Comparison of ENCODE assay signal across 17 cellular contexts in the genomic region with DNA sequence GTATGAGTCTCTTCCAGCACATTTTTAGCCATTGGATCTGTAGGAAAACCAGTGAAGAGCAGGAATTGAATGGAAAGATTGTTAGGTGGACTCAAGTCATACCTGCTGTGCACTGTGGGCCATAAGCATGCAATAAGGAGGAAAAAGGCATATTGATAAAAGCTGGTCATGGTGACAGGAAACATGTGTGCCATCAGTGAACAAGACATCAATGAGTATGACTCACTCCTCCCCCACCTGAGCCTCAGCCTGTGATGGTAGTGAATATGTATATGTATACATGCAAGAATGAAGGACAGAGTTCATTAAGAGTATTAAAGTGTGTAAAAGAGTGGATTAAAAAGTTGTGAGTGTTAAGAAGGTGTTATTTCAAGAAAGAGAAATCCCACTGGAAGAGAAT.
DNase-seq lines count a peak whose midpoint lies in the region; ATAC-seq, FAIRE-seq and TF ChIP-seq lines count a peak whose summit lies in the region.
"Had no signal": no experiment of that assay in that cellular context is flagged by ENCODE, and none has a peak within 500 bp of the region (broad histone marks: within the 10 kb centered on the region; RNA-seq: fewer than 3 reads in every experiment).

No MANE protein-coding gene starts in this region.

- H3K36me3 ChIP-seq in neuronal stem cell (replicated peaks in 1 of 2; ENCODE audit: control insufficient read depth in 2 of 2, insufficient read depth in 2 of 2, low read length in 2 of 2) = no peaks in the 10 kb centered on the region
- H3K36me3 ChIP-seq: cardiac muscle cell, neutrophil, thyroid gland had no signal

- peak overlapping the region; percentile 44 for H3K4me3 Mint-ChIP-seq in activated CD8-positive, alpha-beta T cell treated with anti-CD3 and anti-CD28 coated beads, Interleukin-2, amount 10 ng/mL, durations not matched to agents 7 days and 5 days
- H3K4me3 Mint-ChIP-seq in naive thymus-derived CD8-positive, alpha-beta T cell = peak overlapping the region in 9 of 10 donors; percentile 5 to 72 (median 60)
- H3K4me3 Mint-ChIP-seq in stimulated activated effector memory CD8-positive, alpha-beta T cell treated with anti-CD3 and anti-CD28 coated beads, Interleukin-12 subunit alpha, Interleukin-12 subunit beta, amount 100 ng/mL, for 72 hours = no peak overlapping the region

- peaks cover 0 to 2% of the 10 kb centered on the region in 2 donors for H3K9me3 ChIP-seq in neuronal stem cell (replicated peaks in 1 of 2; ENCODE audit: control insufficient read depth in 2 of 2, insufficient read depth in 1 of 2, low read depth in 1 of 2, low read length in 2 of 2)
- H3K9me3 ChIP-seq: neutrophil, thyroid gland had no signal

- no peak overlapping the region for H3K23ac ChIP-seq in neuronal stem cell (ENCODE audit: low read depth, low read length, poor library complexity)

- peak; percentile 58 for FAIRE-seq in H54 (lab: Jason Lieb, UNC)
- FAIRE-seq: TTC549 had no signal

- no peak overlapping the region for H4K91ac ChIP-seq in neuronal stem cell (ENCODE audit: low read depth, low read length, poor library complexity)

- no peak overlapping the region for H2BK120ac ChIP-seq in neuronal stem cell (ENCODE audit: low read depth, low read length)

- no peaks in the 10 kb centered on the region for H3K9me3 Mint-ChIP-seq in activated CD8-positive, alpha-beta T cell treated with anti-CD3 and anti-CD28 coated beads, Interleukin-2, amount 10 ng/mL, durations not matched to agents 7 days and 5 days (ENCODE audit: insufficient read depth)
- peaks cover 0 to 13% (median 2%) of the 10 kb centered on the region in 9 donors for H3K9me3 Mint-ChIP-seq in naive thymus-derived CD8-positive, alpha-beta T cell
- H3K9me3 Mint-ChIP-seq in stimulated activated effector memory CD8-positive, alpha-beta T cell treated with anti-CD3 and anti-CD28 coated beads, Interleukin-12 subunit alpha, Interleukin-12 subunit beta, amount 100 ng/mL, for 72 hours = peaks cover 19% of the 10 kb centered on the region

- H2AK5ac ChIP-seq in neuronal stem cell (ENCODE audit: low read depth, low read length) = no peak overlapping the region

- peaks cover 21% of the 10 kb centered on the region for H3K27me3 Mint-ChIP-seq in activated CD8-positive, alpha-beta T cell treated with anti-CD3 and anti-CD28 coated beads, Interleukin-2, amount 10 ng/mL, durations not matched to agents 7 days and 5 days (ENCODE audit: low read depth)
- no peaks in the 10 kb centered on the region for H3K27me3 Mint-ChIP-seq in naive thymus-derived CD8-positive, alpha-beta T cell
- H3K27me3 Mint-ChIP-seq: effector memory CD8-positive, alpha-beta T cell had no signal

- peak overlapping the region; percentile 83 for H3K27ac Mint-ChIP-seq in activated CD8-positive, alpha-beta T cell treated with anti-CD3 and anti-CD28 coated beads, Interleukin-2, amount 10 ng/mL, durations not matched to agents 7 days and 5 days
- peak overlapping the region; percentile 16 to 94 (median 64) for H3K27ac Mint-ChIP-seq in naive thymus-derived CD8-positive, alpha-beta T cell
- no peak overlapping the region for H3K27ac Mint-ChIP-seq in stimulated activated effector memory CD8-positive, alpha-beta T cell treated with anti-CD3 and anti-CD28 coated beads, Interleukin-12 subunit alpha, Interleukin-12 subunit beta, amount 100 ng/mL, for 72 hours

- no peak overlapping the region for H2BK5ac ChIP-seq in neuronal stem cell (ENCODE audit: low read length)

- peaks cover 27% of the 10 kb centered on the region for H3K4me1 Mint-ChIP-seq in activated CD8-positive, alpha-beta T cell treated with anti-CD3 and anti-CD28 coated beads, Interleukin-2, amount 10 ng/mL, durations not matched to agents 7 days and 5 days (ENCODE audit: low read depth)
- peaks cover 23 to 34% (median 29%) of the 10 kb centered on the region in 4 donors for H3K4me1 Mint-ChIP-seq in naive thymus-derived CD8-positive, alpha-beta T cell
- H3K4me1 Mint-ChIP-seq in stimulated activated effector memory CD8-positive, alpha-beta T cell treated with anti-CD3 and anti-CD28 coated beads, Interleukin-12 subunit alpha, Interleukin-12 subunit beta, amount 100 ng/mL, for 72 hours = peaks cover 13% of the 10 kb centered on the region

- H2BK12ac ChIP-seq in neuronal stem cell (ENCODE audit: low read length) = no peak overlapping the region

- CTCF ChIA-PET in activated CD8-positive, alpha-beta T cell treated with anti-CD3 and anti-CD28 coated beads, Interleukin-2, amount 10 ng/mL, durations not matched to agents 7 days and 5 days (lab: Charles Lee) = interaction anchor here (1.1 to 2.5 kb wide), 4 partner anchors 14 to 23 kb away, joined by 3 to 57 read pairs (median 10); no protein-coding TSS in a partner anchor

- H3K36me3 Mint-ChIP-seq in activated CD8-positive, alpha-beta T cell treated with anti-CD3 and anti-CD28 coated beads, Interleukin-2, amount 10 ng/mL, durations not matched to agents 7 days and 5 days (ENCODE audit: low read depth) = no peaks in the 10 kb centered on the region
- no peaks in the 10 kb centered on the region for H3K36me3 Mint-ChIP-seq in naive thymus-derived CD8-positive, alpha-beta T cell
- no peaks in the 10 kb centered on the region for H3K36me3 Mint-ChIP-seq in stimulated activated effector memory CD8-positive, alpha-beta T cell treated with anti-CD3 and anti-CD28 coated beads, Interleukin-12 subunit alpha, Interleukin-12 subunit beta, amount 100 ng/mL, for 72 hours

- H3K79me1 ChIP-seq in neuronal stem cell (ENCODE audit: low read depth, low read length) = no peaks in the 10 kb centered on the region

- no peak overlapping the region for H3K14ac ChIP-seq in neuronal stem cell (ENCODE audit: low read length)

- H3K18ac ChIP-seq in neuronal stem cell (ENCODE audit: low read length) = no peak overlapping the region

- H3K27ac ChIP-seq in neuronal stem cell (replicated peaks; ENCODE audit: low read length) = no peak overlapping the region
- H3K27ac ChIP-seq: cardiac muscle cell, neutrophil, thyroid gland had no signal

- H3K27me3 ChIP-seq in neuronal stem cell (ENCODE audit: control insufficient read depth in 3 of 3, insufficient read depth in 3 of 3, low read depth in 1 of 3, low read length in 3 of 3) = no peaks in the 10 kb centered on the region
- H3K27me3 ChIP-seq: cardiac muscle cell, neutrophil, thyroid gland had no signal

- ATAC-seq in activated CD4-positive, CD25-positive, alpha-beta regulatory T cell treated with anti-CD3 and anti-CD28 coated beads, Interleukin-2, amount 50 U/mL, for 24 hours = peak; percentile 41 to 60
- peak; percentile 80 for ATAC-seq in activated CD8-positive, alpha-beta T cell treated with anti-CD3 and anti-CD28 coated beads, Interleukin-2, amount 10 ng/mL, durations not matched to agents 7 days and 5 days
- ATAC-seq in naive thymus-derived CD8-positive, alpha-beta T cell = peak in 1 of 2 donors; percentile 34
- ATAC-seq in stimulated activated effector memory CD8-positive, alpha-beta T cell treated with anti-CD3 and anti-CD28 coated beads, Interleukin-12 subunit alpha, Interleukin-12 subunit beta, amount 100 ng/mL, for 72 hours = no peak
- ATAC-seq: effector memory CD8-positive, alpha-beta T cell; PC-3 had no signal

- H3K4ac ChIP-seq in neuronal stem cell (ENCODE audit: low read length) = no peak overlapping the region

- no peak for TF ChIP-seq POLR2A in H54 (IDR thresholded peaks at IDR 0.05; ENCODE audit: low read depth, low read length)

- no peaks in the 10 kb centered on the region for H3K4me1 ChIP-seq in neuronal stem cell (ENCODE audit: control insufficient read depth in 2 of 2, insufficient read depth in 1 of 2, low read depth in 1 of 2, low read length in 2 of 2)
- H3K4me1 ChIP-seq: thyroid gland had no signal

- POLR2A ChIA-PET in activated CD8-positive, alpha-beta T cell treated with anti-CD3 and anti-CD28 coated beads, Interleukin-2, amount 10 ng/mL, durations not matched to agents 7 days and 5 days (lab: Charles Lee) = interaction anchor here (1.2 to 1.4 kb wide), 2 partner anchors 16 to 25 kb away, joined by 3 to 5 read pairs; no protein-coding TSS in a partner anchor
- POLR2A ChIA-PET in naive thymus-derived CD8-positive, alpha-beta T cell (lab: Charles Lee) = no interaction called here

- H2AFZ ChIP-seq in neuronal stem cell (ENCODE audit: low read length) = no peak overlapping the region

- no peak overlapping the region for H3K9ac ChIP-seq in neuronal stem cell (ENCODE audit: low read depth, low read length, poor library complexity)

- no peak for DNase-seq in activated CD4-positive, CD25-positive, alpha-beta regulatory T cell treated with anti-CD3 and anti-CD28 coated beads, Interleukin-2, amount 50 U/mL, for 72 hours
- DNase-seq in H54 (ENCODE audit: insufficient read length, low spot score) (no peak), SIG-M5 treated with dmso at 0.1 percent for 504 hours (lab: John Stamatoyannopoulos, UW; ENCODE audit: unreplicated experiment) (no peak), neuronal stem cell (ENCODE audit: low spot score) (no peak)
- peak; percentile 60 for DNase-seq in activated CD8-positive, alpha-beta T cell treated with anti-CD3 and anti-CD28 coated beads, Interleukin-2, amount 10 ng/mL, durations not matched to agents 7 days and 5 days
- DNase-seq in naive thymus-derived CD8-positive, alpha-beta T cell = peak in 2 of 10 donors; percentile 2 to 6
- DNase-seq in stimulated activated effector memory CD8-positive, alpha-beta T cell treated with anti-CD3 and anti-CD28 coated beads, Interleukin-12 subunit alpha, Interleukin-12 subunit beta, amount 100 ng/mL, for 72 hours (ENCODE audit: low spot score in 2 of 2) = no peak
- DNase-seq: 8988T; effector memory CD8-positive, alpha-beta T cell; NCI-H1092; NCI-H2107; PC-3; thyroid gland had no signal

- H3K4me3 ChIP-seq in neuronal stem cell (ENCODE audit: low read length in 2 of 2) = no peak overlapping the region
- H3K4me3 ChIP-seq: cardiac muscle cell, thyroid gland had no signal

- no peak overlapping the region for H4K8ac ChIP-seq in neuronal stem cell (ENCODE audit: low read depth, low read length)

- H2BK15ac ChIP-seq in neuronal stem cell (ENCODE audit: low read length) = no peak overlapping the region

- H3K4me2 ChIP-seq in neuronal stem cell (ENCODE audit: insufficient read depth, low read length, poor library complexity, severe bottlenecking) = no peak overlapping the region
